Comparison of ENCODE assay signal across 8 cellular contexts in the genomic region with DNA sequence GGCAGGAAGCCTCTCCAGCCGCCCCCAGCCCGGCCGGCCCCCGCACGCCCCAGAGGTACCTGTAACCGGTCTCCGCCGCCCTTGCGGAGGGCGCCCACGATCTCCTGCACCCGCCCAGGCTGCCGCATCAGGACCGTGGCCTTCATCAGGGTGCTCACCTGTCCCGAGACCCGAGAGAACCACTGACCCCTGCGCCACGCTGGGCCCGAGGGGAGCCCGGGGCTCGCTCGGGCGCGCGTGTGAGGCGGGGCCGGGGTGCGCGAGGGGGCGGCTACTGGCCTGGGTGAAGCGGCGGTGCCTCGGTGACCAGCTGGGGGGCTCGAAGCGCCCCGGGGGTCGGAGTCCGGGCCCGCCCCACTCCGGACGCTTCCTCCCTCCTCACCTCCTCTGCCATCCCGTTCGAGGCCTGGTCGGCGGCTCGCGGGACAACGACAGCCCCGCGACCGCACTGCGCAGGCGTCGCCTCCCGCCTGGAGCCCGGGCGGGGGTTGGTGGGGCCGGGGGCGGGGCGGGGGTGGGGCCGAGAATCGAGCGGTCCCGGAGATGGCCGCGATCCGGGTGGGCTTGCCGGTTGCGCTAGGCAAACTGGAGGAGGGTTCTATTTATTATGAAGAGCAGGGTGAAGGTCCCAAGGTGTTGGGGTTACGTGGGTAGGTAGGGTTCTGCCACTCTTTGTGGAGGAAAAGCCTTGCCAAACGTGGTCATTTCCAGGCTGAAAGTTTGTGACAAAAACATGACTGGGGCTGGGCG. TPM values are rescaled to one million over a fixed set of nuclear protein-coding genes. Genes with fewer than 3 reads are reported as not detected.
DNase-seq lines count a peak whose midpoint lies in the region; ATAC-seq and TF ChIP-seq lines count a peak whose summit lies in the region.

A gene (minus strand): TSS at position 433 of the 750 bp plus-strand sequence. CDS start 39 bp downstream, at position 394.

- peak within 1 kb of the TSS; percentile 27 for H3K27ac Mint-ChIP-seq in chondrocyte (ENCODE audit: unreplicated experiment)

- no peaks in the 10 kb centered on the region for H3K27me3 Mint-ChIP-seq in chondrocyte (ENCODE audit: low read depth)

- in situ Hi-C loops in ACHN (cut with HindIII; ENCODE audit: low pct_ligation_motif_present, low pct_unique_long_range_greater_than_20kb, low sequenced_read_pairs), result no loop called here

- no peaks in the 10 kb centered on the region for H3K9me3 Mint-ChIP-seq in chondrocyte (ENCODE audit: low read depth)

- peak; percentile 56 for TF ChIP-seq POLR2A in GM19099 (IDR thresholded peaks at IDR 0.05; ENCODE audit: extremely low read depth, insufficient read length, low read depth)

- H3K4me3 Mint-ChIP-seq in chondrocyte (ENCODE audit: unreplicated experiment), result peak within 1 kb of the TSS; percentile 72

- H3K36me3 Mint-ChIP-seq in chondrocyte (ENCODE audit: low read depth), result peaks cover 4% of the 10 kb centered on the region

- peaks cover 17% of the 10 kb centered on the region for H3K4me1 Mint-ChIP-seq in chondrocyte (ENCODE audit: low read depth)

- no peak for TF ChIP-seq CTCF in chondrocyte (IDR thresholded peaks at IDR 0.05)

- DNase-seq in ACHN (peak; percentile 66), M059J (ENCODE audit: low read depth) (peak; percentile 43), chondrocyte (ENCODE audit: low spot score) (peak; percentile 84), left kidney (ENCODE audit: low read depth, low spot score) (peak; percentile 88)
- DNase-seq in stimulated activated CD4-positive, alpha-beta T cell treated with anti-CD3 and anti-CD28 coated beads, Interleukin-1b, Interleukin-23, amount 100 ng/mL, for 4 hours (ENCODE audit: low read depth in 2 of 2), result peak; percentile 32 to 60

- ATAC-seq in activated CD4-positive, CD25-positive, alpha-beta regulatory T cell treated with anti-CD3 and anti-CD28 coated beads, Interleukin-2, amount 50 U/mL, for 24 hours, result peak; percentile 77 to 80
- ATAC-seq in GM21717 (IDR thresholded peaks at IDR 0.05; ENCODE audit: unreplicated experiment), result no peak

RNA-seq across cellular contexts. Expression of the gene that starts here (rescaled TPM):
- total RNA-seq in M059J (2014; rRNA removed; shearing (Covaris generic)), result 54.9 and 56.2 TPM in 2 replicates
- total RNA-seq in chondrocyte, result 39.8 to 52.4 TPM (median 47.8 TPM) in 3 replicates
